In the genomic region with DNA sequence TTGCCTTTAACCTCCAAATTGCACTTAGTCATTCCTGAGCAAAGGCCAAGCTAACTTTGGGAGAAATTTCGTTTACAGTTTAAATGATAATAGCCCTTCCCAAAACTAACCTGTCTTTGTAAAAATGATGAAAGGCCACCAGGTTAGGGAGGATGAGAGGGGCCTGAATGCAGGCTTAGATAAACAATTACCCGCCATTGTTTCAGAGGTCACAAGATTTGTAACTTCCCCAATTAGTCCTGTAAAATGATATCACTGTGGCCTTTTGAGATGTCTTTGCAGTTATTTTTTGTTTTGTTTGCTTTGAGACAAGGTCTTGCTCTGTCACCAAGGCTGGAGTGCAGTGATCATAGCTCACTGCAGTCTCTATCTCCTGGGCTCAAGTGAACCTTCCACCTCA, we compare ENCODE assay signal across 1 cellular context.
TF ChIP-seq lines count a peak whose summit lies in the region.

No MANE protein-coding gene starts in this region.

TF ChIP-seq in K562, 482 proteins besides CTCF, POLR2A, EP300 and RAD21 (continues in another document):
- TF ChIP-seq ZNF395 (CRISPR knock-in tag; IDR thresholded peaks at IDR 0.05) (peak; percentile 77), CTBP1 (IDR thresholded peaks at IDR 0.05; ENCODE audit: borderline replicate concordance) (peak; percentile 71), YY1 (IDR thresholded peaks at IDR 0.05; ENCODE audit: borderline replicate concordance in 1 of 3, control insufficient read depth in 1 of 3, extremely low read depth in 1 of 3, insufficient read depth in 3 of 3, insufficient read length in 1 of 3, insufficient replicate concordance in 2 of 3, low read depth in 1 of 3, low read length in 2 of 3) (peak in 1 of 3 experiments; percentile 23), TCF3 (CRISPR knock-in tag; IDR thresholded peaks at IDR 0.05) (peak; percentile 55), CREM (IDR thresholded peaks at IDR 0.05; ENCODE audit: low read depth) (0 out of 2 replicates have a peak, but pooled peaks have one; percentile 7), ZNF79 (CRISPR knock-in tag; IDR thresholded peaks at IDR 0.05; ENCODE audit: low read depth) (no peak), SNIP1 (IDR thresholded peaks at IDR 0.05; ENCODE audit: low read depth) (no peak), HMBOX1 (IDR thresholded peaks at IDR 0.05) (peak; percentile 55; the same call in 1 of the 2 replicates), NCOA1 (IDR thresholded peaks at IDR 0.05; ENCODE audit: low read depth) (no peak), MAFG (tag; conservative IDR thresholded peaks at IDR 0.05) (peak; percentile 44; the same call in 1 of the 2 replicates), MAX (CRISPR knock-in tag; IDR thresholded peaks at IDR 0.05) (no peak), ID3 (CRISPR knock-in tag; IDR thresholded peaks at IDR 0.05) (no peak), ID3 (tag; IDR thresholded peaks at IDR 0.05) (peak; percentile 72), CBFA2T3 (IDR thresholded peaks at IDR 0.05) (peak; percentile 27; the same call in 1 of the 2 replicates), DPF2 (IDR thresholded peaks at IDR 0.05) (0 out of 2 replicates have a peak, but pooled peaks have one; percentile 15), CHD2 (IDR thresholded peaks at IDR 0.05; ENCODE audit: low read depth, low read length) (no peak), NR2C2 (CRISPR knock-in tag; IDR thresholded peaks at IDR 0.05) (no peak), NR2C2 (tag; IDR thresholded peaks at IDR 0.05) (peak; percentile 66), C11orf30 (IDR thresholded peaks at IDR 0.05; ENCODE audit: low read depth) (peak; percentile 29; the same call in 1 of the 2 replicates), SMARCE1 (IDR thresholded peaks at IDR 0.05) (peak; percentile 53; the same call in 1 of the 2 replicates), CHCHD3 (CRISPR knock-in tag; IDR thresholded peaks at IDR 0.05) (no peak), ZNF175 (CRISPR knock-in tag; IDR thresholded peaks at IDR 0.05; ENCODE audit: low read depth) (0 out of 2 replicates have a peak, but pooled peaks have one; percentile 28), TEAD4 (IDR thresholded peaks at IDR 0.05; ENCODE audit: low read length) (peak; percentile 19; the same call in 1 of the 2 replicates), TEAD4 (CRISPR knock-in tag; IDR thresholded peaks at IDR 0.05; ENCODE audit: borderline replicate concordance) (no peak), ZNF436 (CRISPR knock-in tag; IDR thresholded peaks at IDR 0.05) (no peak), MNT (conservative IDR thresholded peaks at IDR 0.05) (0 out of 4 replicates have a peak, but pooled peaks of 1 of the 2 experiments have one; percentile 11), ZNF584 (CRISPR knock-in tag; IDR thresholded peaks at IDR 0.05; ENCODE audit: low read depth) (0 out of 2 replicates have a peak, but pooled peaks have one; percentile 28), MED1 (CRISPR knock-in tag; IDR thresholded peaks at IDR 0.05; ENCODE audit: borderline replicate concordance) (no peak), EZH2 (IDR thresholded peaks at IDR 0.05; ENCODE audit: borderline replicate concordance, low read depth, low read length) (no peak), CREB3 (tag; conservative IDR thresholded peaks at IDR 0.05; ENCODE audit: low read depth) (peak; percentile 41; the same call in 1 of the 2 replicates), SRSF3 (IDR thresholded peaks at IDR 0.05; ENCODE audit: insufficient read depth, low read length) (no peak), ZNF277 (CRISPR knock-in tag; IDR thresholded peaks at IDR 0.05; ENCODE audit: borderline replicate concordance) (no peak), ZNF12 (CRISPR knock-in tag; IDR thresholded peaks at IDR 0.05) (no peak), NCOA6 (IDR thresholded peaks at IDR 0.05) (no peak), ZNF239 (CRISPR knock-in tag; IDR thresholded peaks at IDR 0.05) (0 out of 2 replicates have a peak, but pooled peaks have one; percentile 49), ARID1B (IDR thresholded peaks at IDR 0.05) (peak; percentile 48; the same call in 1 of the 2 replicates), HMG20B (CRISPR knock-in tag; IDR thresholded peaks at IDR 0.05) (no peak), ETV6 (IDR thresholded peaks at IDR 0.05; ENCODE audit: borderline replicate concordance in 1 of 2, low read depth in 2 of 2, low read length in 1 of 2) (0 out of 4 replicates have a peak, but pooled peaks of 1 of the 2 experiments have one; percentile 15), ETV6 (CRISPR knock-in tag; IDR thresholded peaks at IDR 0.05; ENCODE audit: borderline replicate concordance) (no peak), REST (CRISPR knock-in tag; IDR thresholded peaks at IDR 0.05; ENCODE audit: low read depth) (no peak), SMARCC2 (IDR thresholded peaks at IDR 0.05; ENCODE audit: low read depth) (peak; percentile 40; the same call in 1 of the 2 replicates), MTA2 (IDR thresholded peaks at IDR 0.05; ENCODE audit: low read depth) (0 out of 2 replicates have a peak, but pooled peaks have one; percentile 8), FOSL1 (tag; conservative IDR thresholded peaks at IDR 0.05) (peak; percentile 43), ZFX (CRISPR knock-in tag; IDR thresholded peaks at IDR 0.05) (0 out of 2 replicates have a peak, but pooled peaks have one; percentile 31), PTRF (tag; IDR thresholded peaks at IDR 0.05) (no peak), GTF2F1 (IDR thresholded peaks at IDR 0.05; ENCODE audit: low read depth, low read length) (no peak), ATF1 (CRISPR knock-in tag; IDR thresholded peaks at IDR 0.05) (no peak), ATF1 (tag; IDR thresholded peaks at IDR 0.05) (peak; percentile 17; the same call in 1 of the 2 replicates)
- TF ChIP-seq, protein P1, sequence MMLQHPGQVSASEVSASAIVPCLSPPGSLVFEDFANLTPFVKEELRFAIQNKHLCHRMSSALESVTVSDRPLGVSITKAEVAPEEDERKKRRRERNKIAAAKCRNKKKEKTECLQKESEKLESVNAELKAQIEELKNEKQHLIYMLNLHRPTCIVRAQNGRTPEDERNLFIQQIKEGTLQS (IDR thresholded peaks at IDR 0.05), result no peak; the same call in 1 of the 2 replicates
- TF ChIP-seq, protein P1 (CRISPR knock-in tag; conservative IDR thresholded peaks at IDR 0.05), result no peak
- TF ChIP-seq, protein P2, sequence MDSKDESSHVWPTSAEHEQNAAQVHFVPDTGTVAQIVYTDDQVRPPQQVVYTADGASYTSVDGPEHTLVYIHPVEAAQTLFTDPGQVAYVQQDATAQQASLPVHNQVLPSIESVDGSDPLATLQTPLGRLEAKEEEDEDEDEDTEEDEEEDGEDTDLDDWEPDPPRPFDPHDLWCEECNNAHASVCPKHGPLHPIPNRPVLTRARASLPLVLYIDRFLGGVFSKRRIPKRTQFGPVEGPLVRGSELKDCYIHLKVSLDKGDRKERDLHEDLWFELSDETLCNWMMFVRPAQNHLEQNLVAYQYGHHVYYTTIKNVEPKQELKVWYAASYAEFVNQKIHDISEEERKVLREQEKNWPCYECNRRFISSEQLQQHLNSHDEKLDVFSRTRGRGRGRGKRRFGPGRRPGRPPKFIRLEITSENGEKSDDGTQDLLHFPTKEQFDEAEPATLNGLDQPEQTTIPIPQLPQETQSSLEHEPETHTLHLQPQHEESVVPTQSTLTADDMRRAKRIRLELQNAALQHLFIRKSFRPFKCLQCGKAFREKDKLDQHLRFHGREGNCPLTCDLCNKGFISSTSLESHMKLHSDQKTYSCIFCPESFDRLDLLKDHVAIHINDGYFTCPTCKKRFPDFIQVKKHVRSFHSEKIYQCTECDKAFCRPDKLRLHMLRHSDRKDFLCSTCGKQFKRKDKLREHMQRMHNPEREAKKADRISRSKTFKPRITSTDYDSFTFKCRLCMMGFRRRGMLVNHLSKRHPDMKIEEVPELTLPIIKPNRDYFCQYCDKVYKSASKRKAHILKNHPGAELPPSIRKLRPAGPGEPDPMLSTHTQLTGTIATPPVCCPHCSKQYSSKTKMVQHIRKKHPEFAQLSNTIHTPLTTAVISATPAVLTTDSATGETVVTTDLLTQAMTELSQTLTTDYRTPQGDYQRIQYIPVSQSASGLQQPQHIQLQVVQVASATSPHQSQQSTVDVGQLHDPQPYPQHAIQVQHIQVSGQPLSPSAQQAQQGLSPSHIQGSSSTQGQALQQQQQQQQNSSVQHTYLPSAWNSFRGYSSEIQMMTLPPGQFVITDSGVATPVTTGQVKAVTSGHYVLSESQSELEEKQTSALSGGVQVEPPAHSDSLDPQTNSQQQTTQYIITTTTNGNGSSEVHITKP (IDR thresholded peaks at IDR 0.05; ENCODE audit: partially characterized antibody), result no peak
